In genomic region chr18:27619259-27619772, GRCh38 we compare ENCODE assay signal across 20 cellular contexts.
"Had no signal": no experiment of that assay in that cellular context is flagged by ENCODE, and none has a peak within 500 bp of the region (broad histone marks: within the 10 kb centered on the region; RNA-seq: fewer than 3 reads in every experiment).

No MANE protein-coding gene starts in this region.

- H3K36me3 ChIP-seq: esophagus muscularis mucosa, lower lobe of right lung, neural progenitor cell, prostate gland, spleen, thoracic aorta, transverse colon, vagina had no signal

- H3K4me3 ChIP-seq: coronary artery, esophagus muscularis mucosa, lower lobe of right lung, neural progenitor cell, prostate gland, skin epidermis, spleen, thoracic aorta, transverse colon, vagina had no signal

- H3K9me3 Mint-ChIP-seq: naive B cell; nephron; stimulated activated naive B cell treated with anti-CD40 and anti-IgM and Interleukin-4, amounts not matched to agents 10 μg/mL and 1 μg/mL and 100 μg/mL, for 72 hours had no signal

- H3K27me3 Mint-ChIP-seq: naive B cell; stimulated activated naive B cell treated with anti-CD40 and anti-IgM and Interleukin-4, amounts not matched to agents 10 μg/mL and 1 μg/mL and 100 μg/mL, for 72 hours; stimulated activated naive CD8-positive, alpha-beta T cell treated with anti-CD3 and anti-CD28 coated beads, Interleukin-15, Interleukin-2, amounts not matched to agents 100 ng/mL and 50 ng/mL, for 24 hours had no signal

- H3K27ac Mint-ChIP-seq: naive B cell; nephron; stimulated activated naive B cell treated with anti-CD40 and anti-IgM and Interleukin-4, amounts not matched to agents 10 μg/mL and 1 μg/mL and 100 μg/mL, for 72 hours; stimulated activated naive CD8-positive, alpha-beta T cell treated with anti-CD3 and anti-CD28 coated beads, Interleukin-15, Interleukin-2, amounts not matched to agents 100 ng/mL and 50 ng/mL, for 24 hours had no signal

- H3K79me2 ChIP-seq: parathyroid adenoma had no signal

- H3K9ac ChIP-seq: neural progenitor cell, parathyroid adenoma had no signal

- H3K4me2 ChIP-seq: neural progenitor cell had no signal

- H3K36me3 Mint-ChIP-seq: naive B cell; neural progenitor cell; stimulated activated naive B cell treated with anti-CD40 and anti-IgM and Interleukin-4, amounts not matched to agents 10 μg/mL and 1 μg/mL and 100 μg/mL, for 72 hours had no signal

- H3K27ac ChIP-seq: coronary artery, esophagus muscularis mucosa, foreskin keratinocyte, lower lobe of right lung, neural progenitor cell, parathyroid adenoma, prostate gland, skin epidermis, spleen, thoracic aorta, transverse colon, vagina had no signal

- ATAC-seq: foreskin keratinocyte; lower lobe of right lung; stimulated activated naive B cell treated with anti-CD40 and anti-IgM and Interleukin-4, amounts not matched to agents 10 μg/mL and 1 μg/mL and 100 μg/mL, for 72 hours had no signal

- H3K4me3 Mint-ChIP-seq: naive B cell; nephron; neural progenitor cell; stimulated activated naive B cell treated with anti-CD40 and anti-IgM and Interleukin-4, amounts not matched to agents 10 μg/mL and 1 μg/mL and 100 μg/mL, for 72 hours; stimulated activated naive CD8-positive, alpha-beta T cell treated with anti-CD3 and anti-CD28 coated beads, Interleukin-15, Interleukin-2, amounts not matched to agents 100 ng/mL and 50 ng/mL, for 24 hours had no signal

- H3K4me1 Mint-ChIP-seq: naive B cell; stimulated activated naive B cell treated with anti-CD40 and anti-IgM and Interleukin-4, amounts not matched to agents 10 μg/mL and 1 μg/mL and 100 μg/mL, for 72 hours had no signal

- DNase-seq: dermis blood vessel endothelial cell; effector memory CD4-positive, alpha-beta T cell; foreskin keratinocyte; glutamatergic neuron; lower lobe of right lung; naive B cell; spleen; stimulated activated CD4-positive, alpha-beta T cell treated with anti-CD3 and anti-CD28 coated beads, Interleukin-4, amount 100 ng/mL, for 4 hours; stimulated activated naive B cell treated with anti-CD40 and anti-IgM and Interleukin-4, amounts not matched to agents 10 μg/mL and 1 μg/mL and 100 μg/mL, for 72 hours; transverse colon had no signal

- H3K4me1 ChIP-seq: foreskin keratinocyte, lower lobe of right lung, parathyroid adenoma, prostate gland, spleen, transverse colon, vagina had no signal

- H3K27me3 ChIP-seq: esophagus muscularis mucosa, foreskin keratinocyte, neural progenitor cell, spleen, transverse colon, vagina had no signal

- H3K9me3 ChIP-seq: esophagus muscularis mucosa, lower lobe of right lung, prostate gland, spleen, thoracic aorta, transverse colon, vagina had no signal
